In genomic region chr7:121395961-121396757, GRCh38 we compare ENCODE assay signal across 1 cellular context.
TF ChIP-seq lines count a peak whose summit lies in the region.

Gene FAM3C, minus strand, starts transcription at chr7:121396308. Its CDS starts 13,339 bp downstream, at chr7:121382969.

TF ChIP-seq in SK-N-SH treated with all-trans-retinoic acid at 6 μM for 48 hours, 23 proteins besides CTCF, POLR2A, EP300 and RAD21 (continued from another document):
- TF ChIP-seq TSHZ2 (CRISPR knock-in tag; IDR thresholded peaks at IDR 0.05) (peak; percentile 65; the same call in 1 of the 2 replicates), ARNTL (CRISPR knock-in tag; IDR thresholded peaks at IDR 0.05; ENCODE audit: borderline replicate concordance, low read depth) (no peak), TOX (CRISPR knock-in tag; IDR thresholded peaks at IDR 0.05; ENCODE audit: borderline replicate concordance) (no peak), ESRRG (CRISPR knock-in tag; IDR thresholded peaks at IDR 0.05) (no peak)
